In the genomic region with DNA sequence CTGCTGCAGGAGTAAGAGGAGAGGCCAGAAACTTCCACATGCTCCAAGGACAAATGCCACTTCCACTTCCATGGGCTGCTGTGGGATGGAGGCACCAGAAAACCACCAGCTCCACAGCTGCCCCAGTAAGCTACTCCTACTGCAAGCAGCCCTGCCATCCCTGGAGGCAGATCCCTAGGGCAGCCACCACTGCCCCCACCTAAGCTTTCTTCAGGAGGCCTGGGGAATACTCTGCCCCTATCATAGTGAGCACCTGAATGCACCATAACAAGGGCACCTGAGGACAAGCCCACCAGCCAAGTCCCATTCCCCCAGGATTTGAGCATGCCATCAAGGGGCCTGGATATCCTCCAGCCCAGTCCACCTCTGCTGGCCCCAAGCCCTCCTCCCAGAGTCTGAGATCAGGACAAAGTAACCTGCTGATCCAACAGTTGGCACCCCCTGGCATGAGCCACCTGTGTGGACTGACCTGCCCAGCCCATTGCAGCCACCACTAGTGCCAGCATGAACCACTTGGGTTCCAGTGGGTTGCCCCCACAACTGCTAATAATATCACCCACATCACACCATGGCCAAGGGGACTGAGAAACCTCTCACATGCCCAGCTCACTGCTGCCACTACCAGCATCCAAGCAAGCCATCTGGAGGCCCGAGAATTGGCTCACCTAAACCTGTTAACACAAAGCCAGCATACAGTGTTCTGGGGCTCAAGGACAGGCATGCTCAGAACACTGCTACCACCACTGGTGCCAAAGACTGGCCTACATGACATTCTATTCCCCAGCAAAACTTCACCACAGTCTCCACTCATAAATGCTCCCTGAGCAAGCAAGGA, we compare ENCODE assay signal across 2 cellular contexts.
TF ChIP-seq lines count a peak whose summit lies in the region.

No MANE protein-coding gene starts in this region.

TF ChIP-seq in IMR-90, 13 proteins besides CTCF, POLR2A, EP300 and RAD21:
- TF ChIP-seq, protein P1, sequence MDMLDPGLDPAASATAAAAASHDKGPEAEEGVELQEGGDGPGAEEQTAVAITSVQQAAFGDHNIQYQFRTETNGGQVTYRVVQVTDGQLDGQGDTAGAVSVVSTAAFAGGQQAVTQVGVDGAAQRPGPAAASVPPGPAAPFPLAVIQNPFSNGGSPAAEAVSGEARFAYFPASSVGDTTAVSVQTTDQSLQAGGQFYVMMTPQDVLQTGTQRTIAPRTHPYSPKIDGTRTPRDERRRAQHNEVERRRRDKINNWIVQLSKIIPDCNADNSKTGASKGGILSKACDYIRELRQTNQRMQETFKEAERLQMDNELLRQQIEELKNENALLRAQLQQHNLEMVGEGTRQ (IDR thresholded peaks at IDR 0.05; ENCODE audit: low read depth, low read length): no peak
- TF ChIP-seq MAFK (IDR thresholded peaks at IDR 0.05; ENCODE audit: low read depth, low read length) (no peak), SMC3 (IDR thresholded peaks at IDR 0.05; ENCODE audit: low read depth, low read length) (no peak), RFX5 (IDR thresholded peaks at IDR 0.05; ENCODE audit: low read depth, low read length) (no peak), NFE2L2 (IDR thresholded peaks at IDR 0.05; ENCODE audit: low read depth, low read length) (no peak), MXI1 (IDR thresholded peaks at IDR 0.05; ENCODE audit: borderline replicate concordance, low read depth, low read length) (no peak), MAZ (IDR thresholded peaks at IDR 0.05; ENCODE audit: borderline replicate concordance, low read depth, low read length) (no peak), FOS (IDR thresholded peaks at IDR 0.05; ENCODE audit: low read depth, low read length) (no peak), RCOR1 (IDR thresholded peaks at IDR 0.05; ENCODE audit: insufficient replicate concordance, low read length) (no peak), CHD1 (IDR thresholded peaks at IDR 0.05; ENCODE audit: low read depth, low read length) (no peak), ELK1 (IDR thresholded peaks at IDR 0.05; ENCODE audit: borderline replicate concordance, low read depth, low read length) (no peak), CEBPB (IDR thresholded peaks at IDR 0.05; ENCODE audit: low read depth, low read length) (no peak)

TF ChIP-seq in HepG2, 621 proteins besides CTCF, POLR2A, EP300 and RAD21:
- TF ChIP-seq FOXO4 (CRISPR knock-in tag; conservative IDR thresholded peaks at IDR 0.05): no peak
- no peak for TF ChIP-seq ETS1 (CRISPR knock-in tag; IDR thresholded peaks at IDR 0.05)
